ENCODE assay signal across 29 cellular contexts in the genomic region with DNA sequence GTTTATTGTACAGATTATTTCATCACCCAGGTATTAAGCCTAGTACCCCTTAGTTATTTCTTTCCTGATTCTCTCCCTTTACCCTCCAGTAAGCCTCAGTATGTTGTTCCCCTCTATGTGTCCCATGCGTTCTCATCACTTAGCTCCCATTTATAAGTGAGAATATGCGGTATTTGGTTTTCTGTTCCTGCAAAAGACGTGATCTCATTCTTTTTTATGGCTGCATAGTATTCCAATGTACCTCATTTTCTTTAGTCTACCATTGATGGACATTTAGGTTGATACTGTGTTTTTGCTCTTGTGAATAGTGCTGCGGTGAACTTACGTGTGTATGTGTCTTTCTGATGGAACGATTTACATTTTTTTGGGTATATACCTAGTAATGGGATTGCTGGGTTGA.
"Had no signal": no experiment of that assay in that cellular context is flagged by ENCODE, and none has a peak within 500 bp of the region (broad histone marks: within the 10 kb centered on the region; RNA-seq: fewer than 3 reads in every experiment).

No MANE protein-coding gene starts in this region.

- H3K4me2 ChIP-seq: hepatocyte had no signal

- H3K4me1 ChIP-seq: colonic mucosa, gastrocnemius medialis, gastroesophageal sphincter had no signal

- H2AFZ ChIP-seq: hepatocyte had no signal

- H3K4me3 Mint-ChIP-seq: dendritic cell treated with granulocyte-macrophage colony-stimulating factor and Interleukin-4, amounts not matched to agents 40 ng/mL and 50 ng/mL, for 4 days; effector memory CD8-positive, alpha-beta T cell had no signal

- H3K27ac ChIP-seq: colonic mucosa, coronary artery, dorsolateral prefrontal cortex, epithelial cell of prostate, esophagus muscularis mucosa, esophagus squamous epithelium, foreskin keratinocyte, gastrocnemius medialis, gastroesophageal sphincter, heart left ventricle, heart right ventricle, hepatocyte had no signal

- H3K27me3 ChIP-seq: colonic mucosa, dorsolateral prefrontal cortex, esophagus muscularis mucosa, esophagus squamous epithelium, foreskin keratinocyte, gastrocnemius medialis, gastroesophageal sphincter, heart left ventricle, heart right ventricle, hepatocyte had no signal

- H3K9me3 ChIP-seq: colonic mucosa had no signal

- H3K27ac Mint-ChIP-seq: dendritic cell treated with granulocyte-macrophage colony-stimulating factor and Interleukin-4, amounts not matched to agents 40 ng/mL and 50 ng/mL, for 4 days; effector memory CD8-positive, alpha-beta T cell had no signal

- ATAC-seq: effector memory CD8-positive, alpha-beta T cell; esophagus mucosa; foreskin keratinocyte; gastrocnemius medialis; gastroesophageal sphincter; heart left ventricle; heart right ventricle had no signal

- H3K36me3 ChIP-seq: colonic mucosa, gastrocnemius medialis, gastroesophageal sphincter, heart left ventricle had no signal

- H3K27me3 Mint-ChIP-seq: dendritic cell treated with granulocyte-macrophage colony-stimulating factor and Interleukin-4, amounts not matched to agents 40 ng/mL and 50 ng/mL, for 4 days; effector memory CD8-positive, alpha-beta T cell had no signal

- DNase-seq: colonic mucosa; cortex of kidney; dermis blood vessel endothelial cell; dorsolateral prefrontal cortex; effector CD4-positive, alpha-beta T cell; effector CD8-positive, alpha-beta T cell; effector memory CD4-positive, alpha-beta T cell; effector memory CD8-positive, alpha-beta T cell; erythroblast; esophagus squamous epithelium; foreskin fibroblast; foreskin keratinocyte; foreskin melanocyte; gastrocnemius medialis; glutamatergic neuron; head of caudate nucleus; heart left ventricle; heart right ventricle had no signal

- H3K4me3 ChIP-seq: colonic mucosa, coronary artery, dorsolateral prefrontal cortex, esophagus muscularis mucosa, esophagus squamous epithelium, gastrocnemius medialis, gastroesophageal sphincter, heart left ventricle, heart right ventricle, hepatocyte had no signal

- FAIRE-seq: colon, endometrium, endothelial cell of umbilical vein, frontal cortex had no signal
